9 cellular contexts compared by ENCODE assay signal in genomic region chr13:85806553-85807175, GRCh38. TPM values are rescaled to one million over a fixed set of nuclear protein-coding genes. Genes with fewer than 3 reads are reported as not detected.
DNase-seq lines count a peak whose midpoint lies in the region; ATAC-seq and TF ChIP-seq lines count a peak whose summit lies in the region.
"Had no signal": no experiment of that assay in that cellular context is flagged by ENCODE, and none has a peak within 500 bp of the region (broad histone marks: within the 10 kb centered on the region; RNA-seq: fewer than 3 reads in every experiment).

No MANE protein-coding gene starts in this region.

- H3K36me3 Mint-ChIP-seq in CD4-positive, alpha-beta T cell (ENCODE audit: low read depth), result no peaks in the 10 kb centered on the region
- H3K36me3 Mint-ChIP-seq in nephron (ENCODE audit: low read depth), result no peaks in the 10 kb centered on the region
- H3K36me3 Mint-ChIP-seq: IgD-negative memory B cell had no signal

- no peaks in the 10 kb centered on the region for H3K27me3 ChIP-seq in CD4-positive, alpha-beta T cell (ENCODE audit: control insufficient read depth, insufficient read depth, low read length)

- no peaks in the 10 kb centered on the region for H3K27me3 Mint-ChIP-seq in CD4-positive, alpha-beta T cell
- no peaks in the 10 kb centered on the region for H3K27me3 Mint-ChIP-seq in nephron (ENCODE audit: low read depth)
- H3K27me3 Mint-ChIP-seq: IgD-negative memory B cell had no signal

- H3K9me3 Mint-ChIP-seq in CD4-positive, alpha-beta T cell, result no peaks in the 10 kb centered on the region
- H3K9me3 Mint-ChIP-seq in nephron, result no peaks in the 10 kb centered on the region
- H3K9me3 Mint-ChIP-seq: IgD-negative memory B cell had no signal

- no peak overlapping the region for H3K27ac Mint-ChIP-seq in CD4-positive, alpha-beta T cell
- no peak overlapping the region for H3K27ac Mint-ChIP-seq in nephron
- H3K27ac Mint-ChIP-seq: IgD-negative memory B cell had no signal

- peak; percentile 61 for TF ChIP-seq CTCF in CD4-positive, alpha-beta T cell (IDR thresholded peaks at IDR 0.05)
- peak; percentile 58 for TF ChIP-seq CTCF in coronary artery (IDR thresholded peaks at IDR 0.05)
- peak; percentile 78 to 87 (median 84) for TF ChIP-seq CTCF in nephron (IDR thresholded peaks at IDR 0.05; ENCODE audit: unreplicated experiment in 3 of 3)

- H3K9me3 ChIP-seq in CD4-positive, alpha-beta T cell (ENCODE audit: control insufficient read depth, low read length), result no peaks in the 10 kb centered on the region

- H3K27ac ChIP-seq in CD4-positive, alpha-beta T cell (ENCODE audit: low read depth, low read length), result no peak overlapping the region
- no peak overlapping the region for H3K27ac ChIP-seq in coronary artery

- intact Hi-C loops in CD4-positive, alpha-beta T cell (cut with DNase I, micrococcal nuclease), result loop anchor here (2.0 kb wide), 1 partner anchor 910 kb away; no protein-coding TSS in a partner anchor

- POLR2A ChIA-PET in CD4-positive, alpha-beta T cell (lab: Charles Lee), result no interaction called here

- no peak overlapping the region for H3K4me3 ChIP-seq in coronary artery

- H3K4me1 Mint-ChIP-seq in CD4-positive, alpha-beta T cell (ENCODE audit: low read depth), result no peaks in the 10 kb centered on the region
- no peaks in the 10 kb centered on the region for H3K4me1 Mint-ChIP-seq in nephron
- H3K4me1 Mint-ChIP-seq: IgD-negative memory B cell had no signal

- CTCF ChIA-PET in CD4-positive, alpha-beta T cell (lab: Charles Lee), result no interaction called here

- DNase-seq in CD4-positive, alpha-beta T cell, result no peak
- DNase-seq in NOMO-1 (lab: John Stamatoyannopoulos, UW; ENCODE audit: unreplicated experiment in 2 of 2) (peak; percentile 9 to 59), coronary artery (ENCODE audit: low spot score) (no peak), HuH-7.5 (ENCODE audit: low spot score) (no peak)
- no peak for DNase-seq in stimulated activated CD8-positive, alpha-beta memory T cell treated with anti-CD3 and anti-CD28 coated beads, Interleukin-4, amount 100 ng/mL, for 48 hours

- no peak overlapping the region for H3K4me3 Mint-ChIP-seq in CD4-positive, alpha-beta T cell
- H3K4me3 Mint-ChIP-seq in nephron, result no peak overlapping the region
- H3K4me3 Mint-ChIP-seq: IgD-negative memory B cell had no signal

- no peak for ATAC-seq in CD4-positive, alpha-beta T cell (ENCODE audit: poor library complexity)
- peak; percentile 95 for ATAC-seq in GM19351 (IDR thresholded peaks at IDR 0.05; ENCODE audit: unreplicated experiment)
- peak; percentile 86 for ATAC-seq in HG03442 (IDR thresholded peaks at IDR 0.05; ENCODE audit: unreplicated experiment)

RNA-seq across cellular contexts. Expression of gene SLITRK6, which starts 7.4 kb away (rescaled TPM):
- not detected for total RNA-seq in CD4-positive, alpha-beta T cell

Comparison
In these comparisons a context has a peak if more than half of its experiments do, and no peak if none do; other contexts are left out.
1. DNase-seq: peak in NOMO-1 (2 of 2); none in CD4-positive, alpha-beta T cell (0 of 10), coronary artery (single experiment), stimulated activated CD8-positive, alpha-beta memory T cell treated with anti-CD3 and anti-CD28 coated beads, Interleukin-4, amount 100 ng/mL, for 48 hours (single experiment) and HuH-7.5 (single experiment).
2. Peak in every context shown above with its lines, with median percentiles within 50 percentile points of each other: CTCF ChIP-seq.